ENCODE assay signal across 27 cellular contexts in the genomic region with DNA sequence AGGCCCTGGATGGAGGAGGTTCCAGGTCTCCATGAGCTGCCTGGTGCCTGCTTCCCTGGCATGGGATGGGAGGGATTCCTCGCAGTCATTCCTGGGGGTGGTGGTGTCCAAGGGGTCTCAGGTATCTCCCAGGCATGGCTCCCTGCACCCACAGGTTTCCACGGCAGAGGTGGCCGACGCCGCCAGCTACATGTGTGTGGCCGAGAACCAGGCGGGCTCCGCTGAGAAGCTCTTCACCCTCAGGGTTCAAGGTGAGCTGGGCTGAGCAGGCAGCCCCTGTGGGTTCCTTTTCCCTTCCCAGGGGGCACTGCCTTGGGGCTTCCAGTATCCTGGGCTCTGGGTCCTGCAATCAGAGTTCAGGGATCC.
"Had no signal": no experiment of that assay in that cellular context is flagged by ENCODE, and none has a peak within 500 bp of the region (broad histone marks: within the 10 kb centered on the region; RNA-seq: fewer than 3 reads in every experiment).

No MANE protein-coding gene starts in this region.

- H3K27ac ChIP-seq: colonic mucosa, coronary artery, dorsolateral prefrontal cortex, epithelial cell of prostate, esophagus muscularis mucosa, esophagus squamous epithelium, foreskin keratinocyte, gastrocnemius medialis, gastroesophageal sphincter, heart left ventricle, heart right ventricle had no signal

- ATAC-seq: effector memory CD8-positive, alpha-beta T cell; foreskin keratinocyte; gastrocnemius medialis; gastroesophageal sphincter; heart left ventricle; heart right ventricle had no signal

- H3K36me3 ChIP-seq: colonic mucosa, esophagus squamous epithelium, gastrocnemius medialis had no signal

- FAIRE-seq: colon, endometrium, endothelial cell of umbilical vein, frontal cortex had no signal

- H3K9me3 ChIP-seq: colonic mucosa, esophagus muscularis mucosa, esophagus squamous epithelium, gastrocnemius medialis, gastroesophageal sphincter, heart left ventricle, heart right ventricle had no signal

- H3K4me3 ChIP-seq: colonic mucosa, coronary artery, dorsolateral prefrontal cortex, esophagus muscularis mucosa, esophagus squamous epithelium, gastrocnemius medialis, gastroesophageal sphincter, heart left ventricle, heart right ventricle had no signal

- H3K27me3 ChIP-seq: colonic mucosa, dorsolateral prefrontal cortex, esophagus muscularis mucosa, gastrocnemius medialis, gastroesophageal sphincter, heart left ventricle had no signal

- H3K4me1 ChIP-seq: colonic mucosa, esophagus muscularis mucosa, esophagus squamous epithelium, foreskin keratinocyte, gastrocnemius medialis, gastroesophageal sphincter, heart left ventricle, heart right ventricle had no signal

- DNase-seq: colonic mucosa; cortex of kidney; dermis blood vessel endothelial cell; dorsolateral prefrontal cortex; effector CD4-positive, alpha-beta T cell; effector CD8-positive, alpha-beta T cell; effector memory CD4-positive, alpha-beta T cell; effector memory CD8-positive, alpha-beta T cell; endodermal cell; erythroblast; esophagus squamous epithelium; foreskin fibroblast; foreskin keratinocyte; foreskin melanocyte; gastrocnemius medialis; glutamatergic neuron; head of caudate nucleus; heart left ventricle; heart right ventricle had no signal
